In the genomic region with DNA sequence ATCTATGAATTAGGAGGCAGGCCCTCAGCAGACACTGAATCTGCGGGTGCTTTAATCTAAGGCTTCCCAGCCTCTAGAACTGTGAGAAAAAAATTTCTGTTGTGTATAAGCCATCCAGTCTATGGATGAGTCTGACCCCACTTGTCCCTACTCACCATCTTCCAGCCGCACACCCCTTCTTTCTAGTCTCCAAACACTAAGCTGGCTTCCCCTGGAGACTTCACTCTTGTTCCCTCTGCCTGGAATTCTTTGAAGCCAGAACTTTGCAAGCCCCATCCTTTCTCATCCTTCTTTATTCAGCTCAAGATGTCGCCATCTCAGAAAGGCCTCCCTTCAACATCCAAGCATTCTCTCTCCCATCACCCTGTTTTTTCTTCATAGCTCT, we compare ENCODE assay signal across 8 cellular contexts. TPM values are rescaled to one million over a fixed set of nuclear protein-coding genes. Genes with fewer than 3 reads are reported as not detected.
A peak's percentile ranks its signal among the peaks of the same experiment; 100 is the strongest.
DNase-seq lines count a peak whose midpoint lies in the region; ATAC-seq, FAIRE-seq and TF ChIP-seq lines count a peak whose summit lies in the region.

No MANE protein-coding gene starts in this region.

- H3K36me3 ChIP-seq in bronchial epithelial cell (ENCODE audit: control insufficient read depth, insufficient read depth, low read length) (no peaks in the 10 kb centered on the region), mesodermal cell (ENCODE audit: control insufficient read depth, insufficient read depth, low read length) (peaks cover 5% of the 10 kb centered on the region)

- no peaks in the 10 kb centered on the region for H3K27me3 Mint-ChIP-seq in stimulated activated naive CD8-positive, alpha-beta T cell treated with anti-CD3 and anti-CD28 coated beads, Interleukin-15, Interleukin-2, amounts not matched to agents 100 ng/mL and 50 ng/mL, for 24 hours

- CTCF ChIA-PET in GM10248 (lab: Yijun Ruan, JAX): interaction anchor here (1.0 to 4.2 kb wide), 3 partner anchors 9 to 28 kb away, joined by 4 to 15 read pairs (median 5); no protein-coding TSS in a partner anchor

- peak overlapping the region; percentile 86 for H3K27ac Mint-ChIP-seq in stimulated activated naive CD8-positive, alpha-beta T cell treated with anti-CD3 and anti-CD28 coated beads, Interleukin-15, Interleukin-2, amounts not matched to agents 100 ng/mL and 50 ng/mL, for 24 hours

- ATAC-seq in stimulated activated naive CD8-positive, alpha-beta T cell treated with anti-CD3 and anti-CD28 coated beads, Interleukin-15, Interleukin-2, amounts not matched to agents 100 U/mL and 50 U/mL, for 24 hours: no peak
- ATAC-seq in HG03045 (IDR thresholded peaks at IDR 0.05; ENCODE audit: unreplicated experiment) (no peak), HG03520 (IDR thresholded peaks at IDR 0.05; ENCODE audit: unreplicated experiment) (no peak)

- H3K4me1 Mint-ChIP-seq in stimulated activated naive CD8-positive, alpha-beta T cell treated with anti-CD3 and anti-CD28 coated beads, Interleukin-15, Interleukin-2, amounts not matched to agents 100 ng/mL and 50 ng/mL, for 24 hours (ENCODE audit: low read depth): peaks cover 13% of the 10 kb centered on the region

- H3K9me3 ChIP-seq in mesodermal cell (ENCODE audit: control insufficient read depth, low read length): no peaks in the 10 kb centered on the region

- peak overlapping the region; percentile 84 for H3K27ac ChIP-seq in mesodermal cell (ENCODE audit: low read depth, low read length, severe bottlenecking)

- FAIRE-seq in bronchial epithelial cell (lab: Jason Lieb, UNC): no peak

- 63 to 67% methylated on average over 1 to 2 of the region's 3 CpGs for WGBS in mesodermal cell (ENCODE audit: insufficient coverage in 2 of 2), 2 experiments

- TF ChIP-seq CTCF in bronchial epithelial cell (IDR thresholded peaks at IDR 0.05; ENCODE audit: insufficient read depth, low read length, severe bottlenecking) (no peak), GM10248 (IDR thresholded peaks at IDR 0.05; ENCODE audit: control extremely low read depth, extremely low read depth, low read depth, missing control alignments) (no peak)

- no peak for DNase-seq in stimulated activated naive CD8-positive, alpha-beta T cell treated with anti-CD3 and anti-CD28 coated beads, Interleukin-15, Interleukin-2, amounts not matched to agents 100 U/mL and 50 U/mL, for 24 hours
- DNase-seq in bronchial epithelial cell (ENCODE audit: low read depth) (no peak), AG08396 (ENCODE audit: low spot score) (no peak), GM10248 (ENCODE audit: extremely low spot score) (no peak)

- peaks cover 20% of the 10 kb centered on the region for H3K4me1 ChIP-seq in mesodermal cell (ENCODE audit: control insufficient read depth, insufficient read depth, low read length, poor library complexity, severe bottlenecking)

- no peaks in the 10 kb centered on the region for H3K9me3 Mint-ChIP-seq in stimulated activated naive CD8-positive, alpha-beta T cell treated with anti-CD3 and anti-CD28 coated beads, Interleukin-15, Interleukin-2, amounts not matched to agents 100 ng/mL and 50 ng/mL, for 24 hours

- no peaks in the 10 kb centered on the region for H3K27me3 ChIP-seq in bronchial epithelial cell (ENCODE audit: control insufficient read depth, insufficient read depth, low read length)

- H3K4me3 ChIP-seq in bronchial epithelial cell (ENCODE audit: low read depth, low read length) (peak overlapping the region; percentile 86), mesodermal cell (ENCODE audit: extremely low read depth, insufficient read depth, low read length, poor library complexity, severe bottlenecking) (peak overlapping the region; percentile 96)

- H3K36me3 Mint-ChIP-seq in stimulated activated naive CD8-positive, alpha-beta T cell treated with anti-CD3 and anti-CD28 coated beads, Interleukin-15, Interleukin-2, amounts not matched to agents 100 ng/mL and 50 ng/mL, for 24 hours (ENCODE audit: low read depth): no peaks in the 10 kb centered on the region

- POLR2A ChIA-PET in GM10248 (lab: Yijun Ruan, JAX): no interaction called here

- no peak overlapping the region for H3K4me3 Mint-ChIP-seq in stimulated activated naive CD8-positive, alpha-beta T cell treated with anti-CD3 and anti-CD28 coated beads, Interleukin-15, Interleukin-2, amounts not matched to agents 100 ng/mL and 50 ng/mL, for 24 hours

RNA-seq across cellular contexts. Expression of a gene that starts 0.6 kb away (rescaled TPM):
- total RNA-seq in bronchial epithelial cell: 43.0 and 47.4 TPM in 2 replicates
- polyA plus RNA-seq in mesodermal cell (2013, experiment 1 of 2): 103 TPM
- polyA plus RNA-seq in mesodermal cell (2013, experiment 2 of 2): 89.0 TPM

RNA-seq across cellular contexts. Expression of a gene that starts 47.1 kb away (rescaled TPM):
- 212 and 261 TPM in 2 replicates for total RNA-seq in bronchial epithelial cell
- 4.1 TPM for polyA plus RNA-seq in mesodermal cell (2013, experiment 1 of 2)
- polyA plus RNA-seq in mesodermal cell (2013, experiment 2 of 2): 6.6 TPM

RNA-seq across cellular contexts. Expression of a gene that starts 59.7 kb away (rescaled TPM):
- total RNA-seq in bronchial epithelial cell: not detected in 2 replicates
- polyA plus RNA-seq in mesodermal cell (2013, experiment 1 of 2): not detected
- not detected for polyA plus RNA-seq in mesodermal cell (2013, experiment 2 of 2)
